ENCODE assay signal across 15 cellular contexts in genomic region chr21:38839370-38839681, GRCh38. TPM values are rescaled to one million over a fixed set of nuclear protein-coding genes. Genes with fewer than 3 reads are reported as not detected.
DNase-seq lines count a peak whose midpoint lies in the region; FAIRE-seq and TF ChIP-seq lines count a peak whose summit lies in the region.
"Had no signal": no experiment of that assay in that cellular context is flagged by ENCODE, and none has a peak within 500 bp of the region (broad histone marks: within the 10 kb centered on the region; RNA-seq: fewer than 3 reads in every experiment).

No MANE protein-coding gene starts in this region.

- intact Hi-C loops in PC-9 (cut with micrococcal nuclease; ENCODE audit: unreplicated experiment), result loop anchor here (5.0 kb wide), 2 partner anchors 73 to 183 kb away; no protein-coding TSS in a partner anchor

- H3K4me3 ChIP-seq in PC-9 (no peak overlapping the region), choroid plexus epithelial cell (ENCODE audit: low read depth, low read length) (no peak overlapping the region), osteoblast (ENCODE audit: insufficient read depth, low read length) (no peak overlapping the region), small intestine (ENCODE audit: low read depth in 1 of 2, low read length in 2 of 2) (no peak overlapping the region)

- H3K36me3 ChIP-seq in PC-9 (ENCODE audit: low read depth) (no peaks in the 10 kb centered on the region), osteoblast (ENCODE audit: insufficient read depth, low read length) (no peaks in the 10 kb centered on the region), small intestine (ENCODE audit: control insufficient read depth in 2 of 2, insufficient read depth in 2 of 2, low read length in 2 of 2) (no peaks in the 10 kb centered on the region)

- H2AFZ ChIP-seq in PC-9 (0 out of 2 replicates have a peak overlapping the region, but pooled peaks have one; percentile 53), osteoblast (ENCODE audit: low read length) (peak overlapping the region; percentile 30)

- H3K9me3 ChIP-seq in PC-9 (ENCODE audit: insufficient read depth, low read depth) (no peaks in the 10 kb centered on the region), osteoblast (ENCODE audit: low read depth, low read length) (no peaks in the 10 kb centered on the region), small intestine (ENCODE audit: control insufficient read depth, low read depth) (no peaks in the 10 kb centered on the region)

- no peak for FAIRE-seq in small intestine (lab: Jason Lieb, UNC)

- 62 to 88% (median 83%) methylated on average over 4 of the region's 4 CpGs for WGBS in small intestine, 3 donors

- H3K79me2 ChIP-seq in PC-9 (ENCODE audit: low read depth), result no peaks in the 10 kb centered on the region
- H3K79me2 ChIP-seq in osteoblast (ENCODE audit: insufficient read depth, low read length), result no peaks in the 10 kb centered on the region

- CTCF ChIA-PET in PC-9 (lab: Charles Lee), result interaction anchor here (0.7 kb wide), 1 partner anchor 127 kb away, joined by 3 read pairs; no protein-coding TSS in a partner anchor

- H3K9me2 ChIP-seq in PC-9 (ENCODE audit: insufficient read depth), result no peaks in the 10 kb centered on the region

- POLR2A ChIA-PET in PC-9 (lab: Charles Lee; ENCODE audit: unreplicated experiment), result interaction anchor here (0.6 kb wide), 1 partner anchor 19 kb away, joined by 5 read pairs; no protein-coding TSS in a partner anchor

- no peaks in the 10 kb centered on the region for H3K27me3 ChIP-seq in PC-9 (ENCODE audit: insufficient read depth, low read depth)
- no peaks in the 10 kb centered on the region for H3K27me3 ChIP-seq in osteoblast (ENCODE audit: insufficient read depth, low read length)
- no peaks in the 10 kb centered on the region for H3K27me3 ChIP-seq in small intestine (ENCODE audit: control insufficient read depth in 2 of 2, insufficient read depth in 2 of 2, low read length in 2 of 2)

- BruUV-seq in PC-9 (replicated peaks; lab: Mats Ljungman, UMichigan), result no TSS peak

- H3F3A ChIP-seq in PC-9 (ENCODE audit: insufficient read depth, low read depth), result peaks cover 17% of the 10 kb centered on the region

- H3K27ac ChIP-seq in PC-9, result peak overlapping the region; percentile 99
- peak overlapping the region; percentile 98 for H3K27ac ChIP-seq in osteoblast (ENCODE audit: low read depth, low read length)
- peak overlapping the region in 1 of 2 donors; percentile 57 for H3K27ac ChIP-seq in small intestine (ENCODE audit: low read depth in 1 of 2, low read length in 1 of 2)

- H3K4me1 ChIP-seq in PC-9 (replicated peaks; ENCODE audit: insufficient read depth) (peaks cover 23% of the 10 kb centered on the region), osteoblast (ENCODE audit: insufficient read depth, low read length) (peaks cover 36% of the 10 kb centered on the region), small intestine (ENCODE audit: control insufficient read depth in 2 of 2, insufficient read depth in 1 of 2, low read depth in 1 of 2, low read length in 1 of 2) (peaks cover 0 to 3% of the 10 kb centered on the region in 2 donors)

- H3K4me2 ChIP-seq in PC-9 (peak overlapping the region; percentile 68), osteoblast (ENCODE audit: insufficient read depth, low read length) (peak overlapping the region; percentile 66)

- H4K20me1 ChIP-seq in PC-9 (ENCODE audit: insufficient read depth) (no peaks in the 10 kb centered on the region), osteoblast (ENCODE audit: insufficient read depth, low read length) (no peaks in the 10 kb centered on the region)

- no peak for TF ChIP-seq CTCF in PC-9 (conservative IDR thresholded peaks at IDR 0.05)
- TF ChIP-seq CTCF in choroid plexus epithelial cell (conservative IDR thresholded peaks at IDR 0.05; ENCODE audit: low read depth, low read length), result no peak
- TF ChIP-seq CTCF in osteoblast (IDR thresholded peaks at IDR 0.05; ENCODE audit: extremely low read depth, low read depth, low read length), result no peak

- DNase-seq in HCEC 1CT (peak; percentile 74), PC-9 (no peak), choroid plexus epithelial cell (ENCODE audit: low read depth) (peak; percentile 72), osteoblast (ENCODE audit: insufficient read length, low spot score, missing footprints) (peak; percentile 66), small intestine (no peak), EL (no peak)
- no peak for DNase-seq in stimulated activated CD4-positive, alpha-beta T cell treated with anti-CD3 and anti-CD28 coated beads, Interleukin-1b, Interleukin-23, amount 100 ng/mL, for 48 hours
- DNase-seq: activated CD4-positive, CD25-positive, alpha-beta regulatory T cell treated with anti-CD3 and anti-CD28 coated beads, Interleukin-2, amount 50 U/mL, for 72 hours; DND-41; glutamatergic neuron; GOT3; NCI-H1694; NCI-H82; right cardiac atrium; stimulated activated naive B cell treated with anti-CD40 and anti-IgM and Interleukin-4, amounts not matched to agents 10 μg/mL and 1 μg/mL and 100 μg/mL, for 72 hours had no signal

RNA-seq across cellular contexts. Expression of gene ETS2, which starts 33.6 kb away (rescaled TPM):
- total RNA-seq in PC-9 (2021) (20.4 and 25.2 TPM in 2 replicates), osteoblast (2.7 and 4.0 TPM in 2 replicates)
- 100 to 1,000 TPM; 129 to 137 (median 133) TPM for polyA plus RNA-seq in small intestine

Comparison
In these comparisons a context has a peak if more than half of its experiments do, and no peak if none do; other contexts are left out.
1. DNase-seq: peak in HCEC 1CT (single experiment), choroid plexus epithelial cell (single experiment) and osteoblast (single experiment); none in PC-9 (0 of 2), small intestine (single experiment), EL (single experiment) and stimulated activated CD4-positive, alpha-beta T cell treated with anti-CD3 and anti-CD28 coated beads, Interleukin-1b, Interleukin-23, amount 100 ng/mL, for 48 hours (single experiment).